In the genomic region with DNA sequence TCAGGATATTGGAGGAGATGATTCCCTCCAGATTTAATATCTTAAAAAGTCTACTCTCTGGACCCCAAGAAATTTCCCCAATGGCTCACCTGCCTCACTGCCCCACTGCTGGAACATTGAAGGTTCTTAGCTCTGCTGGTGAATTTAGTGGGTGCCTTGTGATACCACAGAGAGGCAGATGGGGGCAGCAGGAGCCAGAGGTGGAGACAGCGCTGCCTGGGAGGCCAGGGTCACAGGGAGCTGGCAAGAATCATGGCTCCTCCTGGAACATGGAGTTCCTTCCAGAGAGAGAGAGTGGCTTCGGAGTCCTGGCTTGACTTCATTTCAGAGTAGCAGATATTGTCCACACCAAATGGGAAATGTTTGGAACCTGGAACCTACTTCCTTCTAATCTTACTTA, we compare ENCODE assay signal across 8 cellular contexts.
DNase-seq lines count a peak whose midpoint lies in the region; ATAC-seq and TF ChIP-seq lines count a peak whose summit lies in the region.

No MANE protein-coding gene starts in this region.

- DNase-seq in AG20443 (ENCODE audit: low spot score), result peak; percentile 44
- peak; percentile 34 for DNase-seq in GM13977 (ENCODE audit: low spot score)
- DNase-seq in SK-N-DZ (ENCODE audit: low spot score), result peak; percentile 38
- DNase-seq in brain microvascular endothelial cell, result peak; percentile 28
- peak; percentile 33 for DNase-seq in medulla oblongata (ENCODE audit: extremely low spot score)
- DNase-seq in upper lobe of left lung, result peak; percentile 22 to 45
- DNase-seq in DMS79 (lab: John Stamatoyannopoulos, UW), result no peak

- ATAC-seq in HG03039 (IDR thresholded peaks at IDR 0.05; ENCODE audit: unreplicated experiment), result peak; percentile 72
- peak; percentile 22 to 67 for ATAC-seq in upper lobe of left lung (ENCODE audit: low FRiP score in 2 of 2)

- no peak overlapping the region for H3K4me3 ChIP-seq in brain microvascular endothelial cell (ENCODE audit: low read depth, low read length)
- H3K4me3 ChIP-seq in upper lobe of left lung, result no peak overlapping the region

- in situ Hi-C loops in GM13977 (cut with MboI; ENCODE audit: low pct_unique_long_range_greater_than_20kb, low sequenced_read_pairs, unreplicated experiment) (no loop called here), brain microvascular endothelial cell (cut with HindIII; ENCODE audit: low pct_ligation_motif_present, low sequenced_read_pairs) (no loop called here)

- H3K27me3 ChIP-seq in brain microvascular endothelial cell (replicated peaks) (no peaks in the 10 kb centered on the region), upper lobe of left lung (no peaks in the 10 kb centered on the region)

- no peak for TF ChIP-seq EP300 in upper lobe of left lung (IDR thresholded peaks at IDR 0.05)

- H3K27ac ChIP-seq in brain microvascular endothelial cell (no peak overlapping the region), upper lobe of left lung (no peak overlapping the region)

- H3K9me3 ChIP-seq in upper lobe of left lung, result no peaks in the 10 kb centered on the region

- no peaks in the 10 kb centered on the region for H3K4me1 ChIP-seq in upper lobe of left lung

- TF ChIP-seq POLR2A in upper lobe of left lung (IDR thresholded peaks at IDR 0.05), result no peak

- 55 to 57% methylated on average over 2 of the region's 2 CpGs for WGBS in upper lobe of left lung, 2 donors

- H3K36me3 ChIP-seq in brain microvascular endothelial cell (replicated peaks) (no peaks in the 10 kb centered on the region), upper lobe of left lung (no peaks in the 10 kb centered on the region)

- TF ChIP-seq CTCF in GM13977 (IDR thresholded peaks at IDR 0.05; ENCODE audit: extremely low read depth, insufficient read depth, missing control alignments) (peak; percentile 87), brain microvascular endothelial cell (IDR thresholded peaks at IDR 0.05; ENCODE audit: low read depth, low read length, missing control alignments) (peak; percentile 84), upper lobe of left lung (IDR thresholded peaks at IDR 0.05) (peak in 4 of 6 experiments; percentile 34 to 52 (median 49))
